In genomic region chr10:26490368-26490767, GRCh38 we compare ENCODE assay signal across 4 cellular contexts. TPM values are rescaled to one million over a fixed set of nuclear protein-coding genes. Genes with fewer than 3 reads are reported as not detected.
"Had no signal": no experiment of that assay in that cellular context is flagged by ENCODE, and none has a peak within 500 bp of the region (broad histone marks: within the 10 kb centered on the region; RNA-seq: fewer than 3 reads in every experiment).

No MANE protein-coding gene starts in this region.

RNA-seq across cellular contexts. Expression of gene APBB1IP, which starts 52.2 kb away (rescaled TPM):
- total RNA-seq: H4, H7, HepG2, HT1080 had no signal
